1 cellular context compared by ENCODE assay signal in genomic region chr11:10376061-10376460, GRCh38.
TF ChIP-seq lines count a peak whose summit lies in the region.

No MANE protein-coding gene starts in this region.

TF ChIP-seq in HepG2, 621 proteins besides CTCF, POLR2A, EP300 and RAD21:
- TF ChIP-seq AHDC1 (CRISPR knock-in tag; IDR thresholded peaks at IDR 0.05; ENCODE audit: borderline replicate concordance) (no peak), MED8 (CRISPR knock-in tag; IDR thresholded peaks at IDR 0.05; ENCODE audit: insufficient replicate concordance) (no peak), TRIM24 (CRISPR knock-in tag; IDR thresholded peaks at IDR 0.05) (no peak), ZNF44 (CRISPR knock-in tag; IDR thresholded peaks at IDR 0.05) (no peak), ZNF713 (CRISPR knock-in tag; IDR thresholded peaks at IDR 0.05) (no peak), NPAS2 (CRISPR knock-in tag; IDR thresholded peaks at IDR 0.05; ENCODE audit: borderline replicate concordance) (no peak), SRSF4 (IDR thresholded peaks at IDR 0.05; ENCODE audit: low read depth, low read length, poor library complexity, severe bottlenecking) (no peak), ZNF841 (CRISPR knock-in tag; IDR thresholded peaks at IDR 0.05; ENCODE audit: borderline replicate concordance) (no peak), TRIM22 (IDR thresholded peaks at IDR 0.05) (no peak)
TF ChIP-seq in HepG2: peak in this region for 0.
